In the genomic region with DNA sequence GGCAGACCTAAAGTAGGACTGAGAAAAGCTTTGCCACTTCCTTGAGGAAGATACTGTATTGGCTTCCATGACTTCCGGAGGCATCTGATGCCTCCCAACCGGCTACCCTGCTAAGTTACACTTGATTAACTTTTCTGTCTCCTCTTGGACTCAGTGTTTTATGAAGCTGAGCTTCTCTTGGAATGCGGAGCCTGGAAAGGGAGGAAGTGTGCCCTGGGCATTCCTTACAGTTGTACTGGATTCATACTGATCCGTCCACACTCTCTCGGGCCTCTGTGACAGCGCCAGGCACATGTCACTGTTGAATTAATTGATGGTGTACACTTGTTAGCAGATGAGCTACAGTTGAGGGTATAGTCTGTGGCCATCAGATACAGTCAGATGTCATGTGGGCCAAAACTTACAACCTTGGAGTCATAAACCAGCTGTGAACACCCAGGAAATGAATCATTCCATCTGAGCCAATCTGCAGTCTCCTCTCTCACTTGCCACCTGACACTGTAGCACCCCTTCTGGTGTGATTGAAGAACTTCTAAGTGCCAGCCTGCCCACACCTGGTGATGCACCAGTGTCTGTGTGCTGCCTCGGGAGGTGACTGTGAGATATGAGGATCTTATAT, we compare ENCODE assay signal across 9 cellular contexts.
DNase-seq lines count a peak whose midpoint lies in the region; ATAC-seq, FAIRE-seq and TF ChIP-seq lines count a peak whose summit lies in the region.
"Had no signal": no experiment of that assay in that cellular context is flagged by ENCODE, and none has a peak within 500 bp of the region (broad histone marks: within the 10 kb centered on the region; RNA-seq: fewer than 3 reads in every experiment).

No MANE protein-coding gene starts in this region.

- TF ChIP-seq CTCF in A549 (IDR thresholded peaks at IDR 0.05) (no peak), Loucy (conservative IDR thresholded peaks at IDR 0.05; ENCODE audit: low read length) (peak; percentile 42)

- no peak overlapping the region for H3K9ac ChIP-seq in Loucy (ENCODE audit: low read depth, low read length, poor library complexity, severe bottlenecking)

- TF ChIP-seq EP300 in A549 (IDR thresholded peaks at IDR 0.05): no peak

- POLR2A ChIA-PET in A549 (lab: Yijun Ruan, JAX): no interaction called here

- TF ChIP-seq RAD21 in A549 (conservative IDR thresholded peaks at IDR 0.05 in 1 of 2, IDR thresholded peaks at IDR 0.05 in 1 of 2): no peak

- no peak overlapping the region for H3K27ac ChIP-seq in A549

- no peak overlapping the region for H3K4me2 ChIP-seq in A549
- no peak overlapping the region for H3K4me2 ChIP-seq in Loucy (ENCODE audit: low read depth, low read length, poor library complexity, severe bottlenecking)

- no peak for TF ChIP-seq POLR2A in A549 (IDR thresholded peaks at IDR 0.05; ENCODE audit: low read length)

- CTCF ChIA-PET in A549 (lab: Yijun Ruan, JAX): interaction anchor here (1.6 kb wide), 1 partner anchor 28 kb away, joined by 4 read pairs; no protein-coding TSS in a partner anchor

- no peaks in the 10 kb centered on the region for H3K9me2 ChIP-seq in Loucy (replicated peaks; ENCODE audit: low read depth, low read length)

- no peaks in the 10 kb centered on the region for H4K20me1 ChIP-seq in Loucy (ENCODE audit: insufficient read depth, low read length, poor library complexity, severe bottlenecking)

- H3K27me3 ChIP-seq in Loucy (ENCODE audit: insufficient read depth, low read length, poor library complexity, severe bottlenecking) (no peaks in the 10 kb centered on the region), H7 (ENCODE audit: control insufficient read depth, insufficient read depth, low read length) (no peaks in the 10 kb centered on the region)

- no peaks in the 10 kb centered on the region for H3K36me3 ChIP-seq in Loucy (ENCODE audit: insufficient read depth, low read length)
- no peaks in the 10 kb centered on the region for H3K36me3 ChIP-seq in H7 (replicated peaks; ENCODE audit: control insufficient read depth, insufficient read depth, low read length)

- no peaks in the 10 kb centered on the region for H3F3A ChIP-seq in Loucy (ENCODE audit: low read depth)

- peak in 1 of 2 experiments; percentile 39 for DNase-seq in A549 (ENCODE audit: low read depth in 1 of 2, low spot score in 1 of 2)
- peak; percentile 16 for DNase-seq in germinal center (ENCODE audit: low spot score)
- no peak for DNase-seq in DMS114 treated with DMSO at 0.1 percent for 48 hours (lab: John Stamatoyannopoulos, UW; ENCODE audit: unreplicated experiment)
- no peak for DNase-seq in stimulated activated CD4-positive, alpha-beta T cell treated with anti-CD3 and anti-CD28 coated beads, Interleukin-4, amount 100 ng/mL, for 24 hours
- DNase-seq in H7: no peak
- DNase-seq: activated naive CD8-positive, alpha-beta T cell treated with anti-CD3 and anti-CD28 coated beads, Interleukin-2, amount 10 ng/mL, durations not matched to agents 7 days and 5 days had no signal

- 68% methylated on average over 7 of the region's 7 CpGs for WGBS in A549 (ENCODE audit: missing lambda C conversion rate)

- H3K9me3 ChIP-seq in A549: no peaks in the 10 kb centered on the region
- no peaks in the 10 kb centered on the region for H3K9me3 ChIP-seq in Loucy (ENCODE audit: insufficient read depth, low read depth, low read length)

- H2AFZ ChIP-seq in Loucy (ENCODE audit: low read length): no peak overlapping the region

- FAIRE-seq in A549 (lab: Jason Lieb, UNC): no peak

- no peaks in the 10 kb centered on the region for H3K79me2 ChIP-seq in Loucy (ENCODE audit: insufficient read depth, low read length)

- ATAC-seq in A549 (peak; percentile 69 to 81), GM18858 (IDR thresholded peaks at IDR 0.05; ENCODE audit: unreplicated experiment) (peak; percentile 69), GM19452 (IDR thresholded peaks at IDR 0.05; ENCODE audit: unreplicated experiment) (no peak)

- H3K4me1 ChIP-seq in A549 (no peaks in the 10 kb centered on the region), Loucy (ENCODE audit: insufficient read depth, low read length, poor library complexity, severe bottlenecking) (peaks cover 5% of the 10 kb centered on the region)

- H3K4me3 ChIP-seq in A549 (no peak overlapping the region), Loucy (ENCODE audit: low read length, poor library complexity, severe bottlenecking) (no peak overlapping the region), H7 (ENCODE audit: insufficient read depth, low read depth, low read length) (no peak overlapping the region)

TF ChIP-seq in A549, 52 proteins besides CTCF, POLR2A, EP300 and RAD21 (continues in another document):
- TF ChIP-seq, protein P1, sequence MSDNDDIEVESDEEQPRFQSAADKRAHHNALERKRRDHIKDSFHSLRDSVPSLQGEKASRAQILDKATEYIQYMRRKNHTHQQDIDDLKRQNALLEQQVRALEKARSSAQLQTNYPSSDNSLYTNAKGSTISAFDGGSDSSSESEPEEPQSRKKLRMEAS (IDR thresholded peaks at IDR 0.05): no peak
- TF ChIP-seq FOXS1 (CRISPR knock-in tag; IDR thresholded peaks at IDR 0.05): no peak
- TF ChIP-seq RARB (CRISPR knock-in tag; IDR thresholded peaks at IDR 0.05): no peak
- TF ChIP-seq, protein P2, sequence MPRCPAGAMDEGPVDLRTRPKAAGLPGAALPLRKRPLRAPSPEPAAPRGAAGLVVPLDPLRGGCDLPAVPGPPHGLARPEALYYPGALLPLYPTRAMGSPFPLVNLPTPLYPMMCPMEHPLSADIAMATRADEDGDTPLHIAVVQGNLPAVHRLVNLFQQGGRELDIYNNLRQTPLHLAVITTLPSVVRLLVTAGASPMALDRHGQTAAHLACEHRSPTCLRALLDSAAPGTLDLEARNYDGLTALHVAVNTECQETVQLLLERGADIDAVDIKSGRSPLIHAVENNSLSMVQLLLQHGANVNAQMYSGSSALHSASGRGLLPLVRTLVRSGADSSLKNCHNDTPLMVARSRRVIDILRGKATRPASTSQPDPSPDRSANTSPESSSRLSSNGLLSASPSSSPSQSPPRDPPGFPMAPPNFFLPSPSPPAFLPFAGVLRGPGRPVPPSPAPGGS (IDR thresholded peaks at IDR 0.05): no peak
- TF ChIP-seq, protein P3, sequence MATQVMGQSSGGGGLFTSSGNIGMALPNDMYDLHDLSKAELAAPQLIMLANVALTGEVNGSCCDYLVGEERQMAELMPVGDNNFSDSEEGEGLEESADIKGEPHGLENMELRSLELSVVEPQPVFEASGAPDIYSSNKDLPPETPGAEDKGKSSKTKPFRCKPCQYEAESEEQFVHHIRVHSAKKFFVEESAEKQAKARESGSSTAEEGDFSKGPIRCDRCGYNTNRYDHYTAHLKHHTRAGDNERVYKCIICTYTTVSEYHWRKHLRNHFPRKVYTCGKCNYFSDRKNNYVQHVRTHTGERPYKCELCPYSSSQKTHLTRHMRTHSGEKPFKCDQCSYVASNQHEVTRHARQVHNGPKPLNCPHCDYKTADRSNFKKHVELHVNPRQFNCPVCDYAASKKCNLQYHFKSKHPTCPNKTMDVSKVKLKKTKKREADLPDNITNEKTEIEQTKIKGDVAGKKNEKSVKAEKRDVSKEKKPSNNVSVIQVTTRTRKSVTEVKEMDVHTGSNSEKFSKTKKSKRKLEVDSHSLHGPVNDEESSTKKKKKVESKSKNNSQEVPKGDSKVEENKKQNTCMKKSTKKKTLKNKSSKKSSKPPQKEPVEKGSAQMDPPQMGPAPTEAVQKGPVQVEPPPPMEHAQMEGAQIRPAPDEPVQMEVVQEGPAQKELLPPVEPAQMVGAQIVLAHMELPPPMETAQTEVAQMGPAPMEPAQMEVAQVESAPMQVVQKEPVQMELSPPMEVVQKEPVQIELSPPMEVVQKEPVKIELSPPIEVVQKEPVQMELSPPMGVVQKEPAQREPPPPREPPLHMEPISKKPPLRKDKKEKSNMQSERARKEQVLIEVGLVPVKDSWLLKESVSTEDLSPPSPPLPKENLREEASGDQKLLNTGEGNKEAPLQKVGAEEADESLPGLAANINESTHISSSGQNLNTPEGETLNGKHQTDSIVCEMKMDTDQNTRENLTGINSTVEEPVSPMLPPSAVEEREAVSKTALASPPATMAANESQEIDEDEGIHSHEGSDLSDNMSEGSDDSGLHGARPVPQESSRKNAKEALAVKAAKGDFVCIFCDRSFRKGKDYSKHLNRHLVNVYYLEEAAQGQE (IDR thresholded peaks at IDR 0.05): no peak
- TF ChIP-seq, protein P4, sequence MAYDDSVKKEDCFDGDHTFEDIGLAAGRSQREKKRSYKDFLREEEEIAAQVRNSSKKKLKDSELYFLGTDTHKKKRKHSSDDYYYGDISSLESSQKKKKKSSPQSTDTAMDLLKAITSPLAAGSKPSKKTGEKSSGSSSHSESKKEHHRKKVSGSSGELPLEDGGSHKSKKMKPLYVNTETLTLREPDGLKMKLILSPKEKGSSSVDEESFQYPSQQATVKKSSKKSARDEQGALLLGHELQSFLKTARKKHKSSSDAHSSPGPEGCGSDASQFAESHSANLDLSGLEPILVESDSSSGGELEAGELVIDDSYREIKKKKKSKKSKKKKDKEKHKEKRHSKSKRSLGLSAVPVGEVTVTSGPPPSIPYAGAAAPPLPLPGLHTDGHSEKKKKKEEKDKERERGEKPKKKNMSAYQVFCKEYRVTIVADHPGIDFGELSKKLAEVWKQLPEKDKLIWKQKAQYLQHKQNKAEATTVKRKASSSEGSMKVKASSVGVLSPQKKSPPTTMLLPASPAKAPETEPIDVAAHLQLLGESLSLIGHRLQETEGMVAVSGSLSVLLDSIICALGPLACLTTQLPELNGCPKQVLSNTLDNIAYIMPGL (CRISPR knock-in tag; IDR thresholded peaks at IDR 0.05; ENCODE audit: borderline replicate concordance): no peak
- TF ChIP-seq, protein P5, sequence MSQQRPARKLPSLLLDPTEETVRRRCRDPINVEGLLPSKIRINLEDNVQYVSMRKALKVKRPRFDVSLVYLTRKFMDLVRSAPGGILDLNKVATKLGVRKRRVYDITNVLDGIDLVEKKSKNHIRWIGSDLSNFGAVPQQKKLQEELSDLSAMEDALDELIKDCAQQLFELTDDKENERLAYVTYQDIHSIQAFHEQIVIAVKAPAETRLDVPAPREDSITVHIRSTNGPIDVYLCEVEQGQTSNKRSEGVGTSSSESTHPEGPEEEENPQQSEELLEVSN (IDR thresholded peaks at IDR 0.05; ENCODE audit: borderline replicate concordance, low read depth): no peak
- TF ChIP-seq, protein P6, sequence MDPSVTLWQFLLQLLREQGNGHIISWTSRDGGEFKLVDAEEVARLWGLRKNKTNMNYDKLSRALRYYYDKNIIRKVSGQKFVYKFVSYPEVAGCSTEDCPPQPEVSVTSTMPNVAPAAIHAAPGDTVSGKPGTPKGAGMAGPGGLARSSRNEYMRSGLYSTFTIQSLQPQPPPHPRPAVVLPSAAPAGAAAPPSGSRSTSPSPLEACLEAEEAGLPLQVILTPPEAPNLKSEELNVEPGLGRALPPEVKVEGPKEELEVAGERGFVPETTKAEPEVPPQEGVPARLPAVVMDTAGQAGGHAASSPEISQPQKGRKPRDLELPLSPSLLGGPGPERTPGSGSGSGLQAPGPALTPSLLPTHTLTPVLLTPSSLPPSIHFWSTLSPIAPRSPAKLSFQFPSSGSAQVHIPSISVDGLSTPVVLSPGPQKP (IDR thresholded peaks at IDR 0.05; ENCODE audit: low read depth, low read length): no peak
